Comparison of ENCODE assay signal across 8 cellular contexts in the genomic region with DNA sequence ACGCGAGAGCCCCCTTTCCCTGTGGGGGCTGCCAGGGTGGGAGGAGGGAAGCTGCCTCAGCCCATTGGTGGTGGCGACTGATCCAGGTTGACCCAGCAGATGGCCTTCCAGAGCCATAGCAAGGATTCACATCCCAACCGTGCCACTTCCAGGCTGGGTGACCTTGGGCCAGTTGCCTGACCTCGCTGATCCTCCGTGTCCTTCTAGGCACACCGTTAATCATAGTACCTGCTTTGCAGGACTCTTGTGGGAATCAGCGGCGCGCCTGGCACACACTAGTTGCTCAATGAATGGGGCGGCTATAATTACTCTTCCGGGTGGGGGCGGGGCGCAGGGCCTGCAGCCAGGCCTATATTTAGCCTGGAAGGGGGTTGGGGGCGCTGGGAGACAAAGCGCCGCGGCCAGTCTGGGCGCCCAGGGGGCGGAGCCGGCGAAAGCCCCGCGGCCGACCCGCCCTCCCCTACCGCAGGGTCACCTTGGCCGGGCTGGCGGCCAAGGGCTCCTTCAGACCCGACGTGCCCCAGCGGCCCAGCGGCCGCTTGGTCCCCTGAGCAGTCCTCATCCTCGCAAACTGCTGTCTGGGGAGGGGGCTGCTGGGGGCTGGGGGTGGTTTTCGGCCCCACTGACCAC. TPM values are rescaled to one million over a fixed set of nuclear protein-coding genes. Genes with fewer than 3 reads are reported as not detected.
DNase-seq lines count a peak whose midpoint lies in the region; ATAC-seq and TF ChIP-seq lines count a peak whose summit lies in the region.

No MANE protein-coding gene starts in this region.

- no peak overlapping the region for H2AFZ ChIP-seq in H9 (ENCODE audit: low read length)

- H3K27me3 ChIP-seq in H9 (ENCODE audit: insufficient read depth, low read length) = no peaks in the 10 kb centered on the region
- H3K27me3 ChIP-seq in lower lobe of right lung (ENCODE audit: low read depth) = no peaks in the 10 kb centered on the region

- peaks cover 8% of the 10 kb centered on the region; the same call in 1 of the 2 replicates for H3K4me1 ChIP-seq in H9 (ENCODE audit: insufficient read depth, low read length)
- peaks cover 29% of the 10 kb centered on the region for H3K4me1 ChIP-seq in lower lobe of right lung

- no peaks in the 10 kb centered on the region for H4K20me1 ChIP-seq in H9 (ENCODE audit: control insufficient read depth, insufficient read depth, insufficient read length)

- H2BK15ac ChIP-seq in H9 (ENCODE audit: low read depth, low read length) = no peak overlapping the region

- H3T11ph ChIP-seq in H9 (ENCODE audit: low read length) = no peak overlapping the region

- no CpG with 5 or more reads among the region's 36 CpGs for WGBS in H9 (ENCODE audit: extremely low coverage, insufficient read length, low lambda C conversion rate)

- H2BK20ac ChIP-seq in H9 (ENCODE audit: low read depth, low read length, poor library complexity, severe bottlenecking) = no peak overlapping the region

- no peak overlapping the region for H2BK120ac ChIP-seq in H9 (ENCODE audit: low read depth, low read length, poor library complexity, severe bottlenecking)

- no peaks in the 10 kb centered on the region for H3K36me3 Mint-ChIP-seq in H9 (ENCODE audit: insufficient read depth in 1 of 3, low read depth in 3 of 3)
- no peaks in the 10 kb centered on the region for H3K36me3 Mint-ChIP-seq in dendritic cell treated with granulocyte-macrophage colony-stimulating factor and Interleukin-4, amounts not matched to agents 40 ng/mL and 50 ng/mL, for 4 days (ENCODE audit: low read depth)

- no peak overlapping the region for H4K8ac ChIP-seq in H9 (replicated peaks; ENCODE audit: insufficient read length, low read depth, low read length)

- no peaks in the 10 kb centered on the region for H3K23me2 ChIP-seq in H9 (ENCODE audit: insufficient read length, low read depth, low read length, poor library complexity, severe bottlenecking)

- H2BK5ac ChIP-seq in H9 (ENCODE audit: insufficient read length, low read length) = no peak overlapping the region

- H3K79me2 ChIP-seq in H9 (ENCODE audit: insufficient read depth, low read length) = no peaks in the 10 kb centered on the region

- H2BK12ac ChIP-seq in H9 (ENCODE audit: insufficient read length, low read depth, low read length) = no peak overlapping the region

- ATAC-seq in lower lobe of right lung (peak; percentile 63 to 72), HG03460 (IDR thresholded peaks at IDR 0.05; ENCODE audit: unreplicated experiment) (no peak)

- H3K79me1 ChIP-seq in H9 (ENCODE audit: insufficient read depth, low read depth, low read length, poor library complexity, severe bottlenecking) = no peaks in the 10 kb centered on the region

- DNase-seq in AG09309 (ENCODE audit: low read depth) (no peak), H9 (peak; percentile 93), SKM-1 treated with dmso at 0.1 percent for 144 hours (lab: John Stamatoyannopoulos, UW; ENCODE audit: unreplicated experiment) (peak; percentile 57), lower lobe of right lung (peak; percentile 81), SK-N-DZ (ENCODE audit: low spot score) (no peak)
- peak; percentile 9 for DNase-seq in stimulated activated naive CD4-positive, alpha-beta T cell treated with Interleukin-2 at 50 U/mL for 16 hours (lab: John Stamatoyannopoulos, UW)

- no peak overlapping the region for H4K5ac ChIP-seq in H9 (ENCODE audit: insufficient read length, low read depth, low read length)

- H3K4me3 Mint-ChIP-seq in H9 = peak overlapping the region; percentile 52 to 73; a peak in 4 of 5 replicates
- H3K4me3 Mint-ChIP-seq in dendritic cell treated with granulocyte-macrophage colony-stimulating factor and Interleukin-4, amounts not matched to agents 40 ng/mL and 50 ng/mL, for 4 days = peak overlapping the region; percentile 43

- peaks cover 24 to 44% of the 10 kb centered on the region in 2 experiments for H3K4me1 Mint-ChIP-seq in H9
- peaks cover 19% of the 10 kb centered on the region for H3K4me1 Mint-ChIP-seq in dendritic cell treated with granulocyte-macrophage colony-stimulating factor and Interleukin-4, amounts not matched to agents 40 ng/mL and 50 ng/mL, for 4 days (ENCODE audit: low read depth)

- intact Hi-C loops in dendritic cell treated with granulocyte-macrophage colony-stimulating factor and Interleukin-4, amounts not matched to agents 40 ng/mL and 50 ng/mL, for 4 days (cut with micrococcal nuclease) = no loop called here
- intact Hi-C loops in lower lobe of right lung (cut with DNase I) = no loop called here

- H3K9me3 Mint-ChIP-seq in H9 = no peaks in the 10 kb centered on the region
- no peaks in the 10 kb centered on the region for H3K9me3 Mint-ChIP-seq in dendritic cell treated with granulocyte-macrophage colony-stimulating factor and Interleukin-4, amounts not matched to agents 40 ng/mL and 50 ng/mL, for 4 days

- H3K27ac Mint-ChIP-seq in H9 = peak overlapping the region in 2 of 3 experiments; percentile 64 to 86; a peak in 3 of 7 replicates
- no peak overlapping the region for H3K27ac Mint-ChIP-seq in dendritic cell treated with granulocyte-macrophage colony-stimulating factor and Interleukin-4, amounts not matched to agents 40 ng/mL and 50 ng/mL, for 4 days

- H3K14ac ChIP-seq in H9 (ENCODE audit: insufficient read depth, low read length) = peak overlapping the region; percentile 48

- no peak overlapping the region for H4K91ac ChIP-seq in H9 (ENCODE audit: insufficient read length, low read depth, low read length)

- H3K4me2 ChIP-seq in H9 (ENCODE audit: insufficient read depth, insufficient read length, low read length) = peak overlapping the region; percentile 65

- H3K56ac ChIP-seq in H9 (ENCODE audit: insufficient read length, low read depth, low read length) = no peak overlapping the region

- no peak overlapping the region for H3K23ac ChIP-seq in H9 (ENCODE audit: insufficient read length, low read depth, low read length)

- no peaks in the 10 kb centered on the region for H3K9me3 ChIP-seq in H9 (ENCODE audit: control insufficient read depth, low read depth, low read length)
- H3K9me3 ChIP-seq in lower lobe of right lung = no peaks in the 10 kb centered on the region

- H3K4me3 ChIP-seq in AG09309 (ENCODE audit: control insufficient read depth, low read depth, low read length) = peak overlapping the region; percentile 32
- H3K4me3 ChIP-seq in lower lobe of right lung = peak overlapping the region; percentile 51

- H3K27me3 Mint-ChIP-seq in H9 (ENCODE audit: low read depth) = peaks cover 2% of the 10 kb centered on the region
- peaks cover 32% of the 10 kb centered on the region for H3K27me3 Mint-ChIP-seq in dendritic cell treated with granulocyte-macrophage colony-stimulating factor and Interleukin-4, amounts not matched to agents 40 ng/mL and 50 ng/mL, for 4 days

- no peaks in the 10 kb centered on the region for H3K36me3 ChIP-seq in lower lobe of right lung

- TF ChIP-seq CTCF in AG09309 (IDR thresholded peaks at IDR 0.05; ENCODE audit: control insufficient read depth, insufficient read depth, low read depth, low read length, missing control alignments) (no peak), H9 (conservative IDR thresholded peaks at IDR 0.05) (no peak; the same call in 1 of the 3 replicates), lower lobe of right lung (IDR thresholded peaks at IDR 0.05) (no peak)

- no peak overlapping the region for H3K9ac ChIP-seq in H9 (ENCODE audit: extremely low read depth, insufficient read length, low read length)

- no peak overlapping the region for H2AK5ac ChIP-seq in H9 (ENCODE audit: insufficient read length, low read length)

- H3K27ac ChIP-seq in H9 (ENCODE audit: insufficient read length, low read depth, low read length) = no peak overlapping the region
- peak overlapping the region; percentile 64 for H3K27ac ChIP-seq in lower lobe of right lung

- H3K18ac ChIP-seq in H9 (ENCODE audit: insufficient read length, low read depth, low read length) = peak overlapping the region; percentile 78

- no peak overlapping the region for H3K4ac ChIP-seq in H9 (ENCODE audit: low read depth, low read length)

RNA-seq across cellular contexts. Expression of a gene that starts 5.1 kb away (rescaled TPM):
- total RNA-seq in H9 (2021) (not detected in 2 replicates), lower lobe of right lung (4.9 TPM)
- polyA plus RNA-seq in SK-N-DZ (2014; cell fraction: cytosol; rRNA removed) = 0.06 and 0.25 TPM in 2 replicates
- 0.09 TPM in 1 of 2 replicates, not detected in the other for polyA plus RNA-seq in SK-N-DZ (2014; cell fraction: nucleus; rRNA removed)

RNA-seq across cellular contexts. Expression of a gene that starts 8.7 kb away (rescaled TPM):
- total RNA-seq in H9 (2021) (not detected in 2 replicates), lower lobe of right lung (0.21 TPM)
- polyA plus RNA-seq in SK-N-DZ (2014; cell fraction: cytosol; rRNA removed) = not detected in 2 replicates
- not detected in 2 replicates for polyA plus RNA-seq in SK-N-DZ (2014; cell fraction: nucleus; rRNA removed)

RNA-seq across cellular contexts. Expression of a gene that starts 9.1 kb away (rescaled TPM):
- total RNA-seq in H9 (2021) (0.37 and 0.98 TPM in 2 replicates), lower lobe of right lung (0.65 TPM)
- not detected in 2 replicates for polyA plus RNA-seq in SK-N-DZ (2014; cell fraction: cytosol; rRNA removed)
- not detected in 2 replicates for polyA plus RNA-seq in SK-N-DZ (2014; cell fraction: nucleus; rRNA removed)

RNA-seq across cellular contexts. Expression of a gene that starts 30.9 kb away (rescaled TPM):
- 1.7 and 1.8 TPM in 2 replicates for total RNA-seq in H9 (2021)
- 0.18 TPM for total RNA-seq in lower lobe of right lung
- polyA plus RNA-seq in SK-N-DZ (2014; cell fraction: cytosol; rRNA removed) = 0.65 TPM in 1 of 2 replicates, not detected in the other
- polyA plus RNA-seq in SK-N-DZ (2014; cell fraction: nucleus; rRNA removed) = 0.12 TPM in 1 of 2 replicates, not detected in the other

RNA-seq across cellular contexts. Expression of a gene that starts 36.8 kb away (rescaled TPM):
- total RNA-seq in H9 (2021) = 16.5 and 16.7 TPM in 2 replicates
- total RNA-seq in lower lobe of right lung = 37.7 TPM
- polyA plus RNA-seq in SK-N-DZ (2014; cell fraction: cytosol; rRNA removed) = 30.0 and 32.6 TPM in 2 replicates
- 143 and 161 TPM in 2 replicates for polyA plus RNA-seq in SK-N-DZ (2014; cell fraction: nucleus; rRNA removed)

Comparison
In these comparisons a context has a peak if more than half of its experiments do, and no peak if none do; other contexts are left out.
1. DNase-seq: peak in H9 (single experiment), SKM-1 treated with dmso at 0.1 percent for 144 hours (single experiment), lower lobe of right lung (single experiment) and stimulated activated naive CD4-positive, alpha-beta T cell treated with Interleukin-2 at 50 U/mL for 16 hours (single experiment); none in AG09309 (single experiment) and SK-N-DZ (single experiment).